In the genomic region with DNA sequence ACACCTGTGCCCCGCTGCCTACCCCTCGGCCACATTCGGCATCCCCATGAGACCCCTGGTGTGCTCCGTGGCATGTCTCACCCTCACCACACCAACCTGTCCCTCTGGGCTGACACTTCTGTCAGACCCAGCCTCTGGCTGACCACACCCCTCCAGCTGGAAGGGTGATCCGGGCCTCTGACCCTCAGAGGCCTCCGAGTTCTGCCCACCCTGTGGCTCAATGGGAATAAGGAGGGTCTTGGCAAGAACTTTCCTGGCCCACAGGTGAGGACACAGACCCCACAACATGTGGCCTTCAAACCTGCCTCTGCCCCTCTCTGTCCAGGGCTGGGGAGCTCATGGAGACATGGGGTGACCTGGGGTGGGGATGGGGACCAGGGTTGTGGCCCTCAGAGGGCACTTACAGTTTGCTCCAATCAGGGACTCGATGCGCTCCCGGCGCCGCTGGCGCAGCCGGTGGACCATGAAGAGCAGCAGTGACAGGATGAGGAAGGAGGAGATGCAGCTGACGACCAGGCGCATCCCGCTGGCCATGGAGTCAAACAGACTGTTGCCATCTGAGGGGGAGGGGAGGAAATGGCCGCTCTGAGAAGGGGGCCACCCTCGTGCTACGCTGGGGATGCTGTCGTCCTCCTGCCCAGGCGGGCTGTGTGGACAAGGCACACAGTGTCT, we compare ENCODE assay signal across 1 cellular context.
TF ChIP-seq lines count a peak whose summit lies in the region.

No MANE protein-coding gene starts in this region.

TF ChIP-seq in SK-N-SH, 30 proteins besides CTCF, POLR2A, EP300 and RAD21 (continued from another document):
- TF ChIP-seq, protein P1, sequence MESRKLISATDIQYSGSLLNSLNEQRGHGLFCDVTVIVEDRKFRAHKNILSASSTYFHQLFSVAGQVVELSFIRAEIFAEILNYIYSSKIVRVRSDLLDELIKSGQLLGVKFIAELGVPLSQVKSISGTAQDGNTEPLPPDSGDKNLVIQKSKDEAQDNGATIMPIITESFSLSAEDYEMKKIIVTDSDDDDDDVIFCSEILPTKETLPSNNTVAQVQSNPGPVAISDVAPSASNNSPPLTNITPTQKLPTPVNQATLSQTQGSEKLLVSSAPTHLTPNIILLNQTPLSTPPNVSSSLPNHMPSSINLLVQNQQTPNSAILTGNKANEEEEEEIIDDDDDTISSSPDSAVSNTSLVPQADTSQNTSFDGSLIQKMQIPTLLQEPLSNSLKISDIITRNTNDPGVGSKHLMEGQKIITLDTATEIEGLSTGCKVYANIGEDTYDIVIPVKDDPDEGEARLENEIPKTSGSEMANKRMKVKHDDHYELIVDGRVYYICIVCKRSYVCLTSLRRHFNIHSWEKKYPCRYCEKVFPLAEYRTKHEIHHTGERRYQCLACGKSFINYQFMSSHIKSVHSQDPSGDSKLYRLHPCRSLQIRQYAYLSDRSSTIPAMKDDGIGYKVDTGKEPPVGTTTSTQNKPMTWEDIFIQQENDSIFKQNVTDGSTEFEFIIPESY (IDR thresholded peaks at IDR 0.05; ENCODE audit: borderline replicate concordance, low read depth), result no peak
- TF ChIP-seq, protein P2, sequence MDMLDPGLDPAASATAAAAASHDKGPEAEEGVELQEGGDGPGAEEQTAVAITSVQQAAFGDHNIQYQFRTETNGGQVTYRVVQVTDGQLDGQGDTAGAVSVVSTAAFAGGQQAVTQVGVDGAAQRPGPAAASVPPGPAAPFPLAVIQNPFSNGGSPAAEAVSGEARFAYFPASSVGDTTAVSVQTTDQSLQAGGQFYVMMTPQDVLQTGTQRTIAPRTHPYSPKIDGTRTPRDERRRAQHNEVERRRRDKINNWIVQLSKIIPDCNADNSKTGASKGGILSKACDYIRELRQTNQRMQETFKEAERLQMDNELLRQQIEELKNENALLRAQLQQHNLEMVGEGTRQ (IDR thresholded peaks at IDR 0.05; ENCODE audit: borderline replicate concordance, low read depth, low read length), result no peak
- TF ChIP-seq, protein P3, sequence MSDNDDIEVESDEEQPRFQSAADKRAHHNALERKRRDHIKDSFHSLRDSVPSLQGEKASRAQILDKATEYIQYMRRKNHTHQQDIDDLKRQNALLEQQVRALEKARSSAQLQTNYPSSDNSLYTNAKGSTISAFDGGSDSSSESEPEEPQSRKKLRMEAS (IDR thresholded peaks at IDR 0.05; ENCODE audit: low read depth), result no peak
- TF ChIP-seq POLR2AphosphoS5 (IDR thresholded peaks at IDR 0.05; ENCODE audit: low read depth, low read length), result no peak
- TF ChIP-seq TAF1 (IDR thresholded peaks at IDR 0.05; ENCODE audit: borderline replicate concordance, low read depth, low read length), result no peak
- no peak for TF ChIP-seq TEAD4 (IDR thresholded peaks at IDR 0.05; ENCODE audit: borderline replicate concordance, insufficient read depth)
- TF ChIP-seq FOXJ3 (CRISPR knock-in tag; IDR thresholded peaks at IDR 0.05), result no peak
- TF ChIP-seq RCOR1 (IDR thresholded peaks at IDR 0.05; ENCODE audit: low read length), result no peak
- TF ChIP-seq TCF12 (IDR thresholded peaks at IDR 0.05), result no peak
- TF ChIP-seq EZH2phosphoT487 (IDR thresholded peaks at IDR 0.05; ENCODE audit: borderline replicate concordance, low read depth), result no peak
- no peak for TF ChIP-seq CHD2 (IDR thresholded peaks at IDR 0.05; ENCODE audit: low read length, partially characterized antibody)
- no peak for TF ChIP-seq SMC3 (IDR thresholded peaks at IDR 0.05; ENCODE audit: low read depth, low read length)
- TF ChIP-seq, protein P4, sequence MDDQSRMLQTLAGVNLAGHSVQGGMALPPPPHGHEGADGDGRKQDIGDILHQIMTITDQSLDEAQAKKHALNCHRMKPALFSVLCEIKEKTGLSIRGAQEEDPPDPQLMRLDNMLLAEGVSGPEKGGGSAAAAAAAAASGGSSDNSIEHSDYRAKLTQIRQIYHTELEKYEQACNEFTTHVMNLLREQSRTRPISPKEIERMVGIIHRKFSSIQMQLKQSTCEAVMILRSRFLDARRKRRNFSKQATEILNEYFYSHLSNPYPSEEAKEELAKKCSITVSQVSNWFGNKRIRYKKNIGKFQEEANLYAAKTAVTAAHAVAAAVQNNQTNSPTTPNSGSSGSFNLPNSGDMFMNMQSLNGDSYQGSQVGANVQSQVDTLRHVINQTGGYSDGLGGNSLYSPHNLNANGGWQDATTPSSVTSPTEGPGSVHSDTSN (IDR thresholded peaks at IDR 0.05), result no peak
- no peak for TF ChIP-seq GATA2 (CRISPR knock-in tag; IDR thresholded peaks at IDR 0.05)
- TF ChIP-seq YY1 (IDR thresholded peaks at IDR 0.05; ENCODE audit: low read depth), result no peak
- TF ChIP-seq NRF1 (IDR thresholded peaks at IDR 0.05; ENCODE audit: low read depth, low read length), result no peak
TF ChIP-seq in SK-N-SH: peak in this region for 0.
